In genomic region chr14:99229654-99230215, GRCh38 we compare ENCODE assay signal across 13 cellular contexts. TPM values are rescaled to one million over a fixed set of nuclear protein-coding genes. Genes with fewer than 3 reads are reported as not detected.
DNase-seq lines count a peak whose midpoint lies in the region; ATAC-seq and FAIRE-seq lines count a peak whose summit lies in the region.
"Had no signal": no experiment of that assay in that cellular context is flagged by ENCODE, and none has a peak within 500 bp of the region (broad histone marks: within the 10 kb centered on the region; RNA-seq: fewer than 3 reads in every experiment).

No MANE protein-coding gene starts in this region.

- no peaks in the 10 kb centered on the region for H3K27me3 ChIP-seq in small intestine (ENCODE audit: control insufficient read depth in 2 of 2, insufficient read depth in 2 of 2, low read length in 2 of 2)

- no peak for FAIRE-seq in small intestine (lab: Jason Lieb, UNC)

- DNase-seq in activated CD4-positive, alpha-beta T cell treated with anti-CD3 and anti-CD28 coated beads, Interleukin-2, amount 10 ng/mL, durations not matched to agents 24 days and 14 days = peak; percentile 78
- DNase-seq in activated CD4-positive, alpha-beta T cell treated with anti-CD3 and anti-CD28 coated beads, Interleukin-2, amount 50 U/mL, for 4 hours = no peak
- peak; percentile 9 for DNase-seq in RPMI7951 (ENCODE audit: low read depth)
- DNase-seq in effector memory CD8-positive, alpha-beta T cell = peak in 1 of 3 experiments; percentile 46
- peak; percentile 27 for DNase-seq in small intestine
- no peak for DNase-seq in posterior vena cava (ENCODE audit: low spot score)
- DNase-seq in hepatic stellate cell (ENCODE audit: low spot score) = no peak
- DNase-seq in anterior cingulate cortex (lab: John Stamatoyannopoulos, UW) = no peak
- DNase-seq: GM23248, KG1, NCI-H524 treated with DMSO at 0.1 percent for 48 hours, SHP77 had no signal

- H3K27ac Mint-ChIP-seq in activated CD4-positive, alpha-beta T cell treated with anti-CD3 and anti-CD28 coated beads, Interleukin-2, amount 10 ng/mL, durations not matched to agents 24 days and 14 days = peak overlapping the region; percentile 98
- peak overlapping the region; percentile 99 for H3K27ac Mint-ChIP-seq in effector memory CD8-positive, alpha-beta T cell

- no peaks in the 10 kb centered on the region for H3K27me3 Mint-ChIP-seq in activated CD4-positive, alpha-beta T cell treated with anti-CD3 and anti-CD28 coated beads, Interleukin-2, amount 10 ng/mL, durations not matched to agents 24 days and 14 days
- no peaks in the 10 kb centered on the region for H3K27me3 Mint-ChIP-seq in effector memory CD8-positive, alpha-beta T cell

- H3K36me3 ChIP-seq in small intestine (ENCODE audit: control insufficient read depth in 2 of 2, insufficient read depth in 2 of 2, low read length in 2 of 2) = no peaks in the 10 kb centered on the region

- H3K9me3 ChIP-seq in small intestine (ENCODE audit: control insufficient read depth, low read depth) = no peaks in the 10 kb centered on the region

- no peak overlapping the region for H3K4me3 ChIP-seq in small intestine (ENCODE audit: low read depth in 1 of 2, low read length in 2 of 2)
- H3K4me3 ChIP-seq: GM23248 had no signal

- H3K27ac ChIP-seq in small intestine (ENCODE audit: low read depth in 1 of 2, low read length in 1 of 2) = peak overlapping the region; percentile 41 to 75
- H3K27ac ChIP-seq: epithelial cell of prostate, GM23248 had no signal

- peaks cover 91% of the 10 kb centered on the region for H3K4me1 Mint-ChIP-seq in activated CD4-positive, alpha-beta T cell treated with anti-CD3 and anti-CD28 coated beads, Interleukin-2, amount 10 ng/mL, durations not matched to agents 24 days and 14 days
- peaks cover 87 to 89% of the 10 kb centered on the region in 2 donors for H3K4me1 Mint-ChIP-seq in effector memory CD8-positive, alpha-beta T cell (ENCODE audit: low read depth in 2 of 2)

- H3K9me3 Mint-ChIP-seq in activated CD4-positive, alpha-beta T cell treated with anti-CD3 and anti-CD28 coated beads, Interleukin-2, amount 10 ng/mL, durations not matched to agents 24 days and 14 days = peaks cover 5% of the 10 kb centered on the region
- H3K9me3 Mint-ChIP-seq in effector memory CD8-positive, alpha-beta T cell = no peaks in the 10 kb centered on the region

- no peaks in the 10 kb centered on the region for H3K4me1 ChIP-seq in small intestine (ENCODE audit: control insufficient read depth in 2 of 2, insufficient read depth in 1 of 2, low read depth in 1 of 2, low read length in 1 of 2)

- peak overlapping the region; percentile 90 for H3K4me3 Mint-ChIP-seq in activated CD4-positive, alpha-beta T cell treated with anti-CD3 and anti-CD28 coated beads, Interleukin-2, amount 10 ng/mL, durations not matched to agents 24 days and 14 days
- H3K4me3 Mint-ChIP-seq in effector memory CD8-positive, alpha-beta T cell = peak overlapping the region; percentile 81 to 99

- peaks cover 43% of the 10 kb centered on the region for H3K36me3 Mint-ChIP-seq in activated CD4-positive, alpha-beta T cell treated with anti-CD3 and anti-CD28 coated beads, Interleukin-2, amount 10 ng/mL, durations not matched to agents 24 days and 14 days (ENCODE audit: low read depth)
- H3K36me3 Mint-ChIP-seq in effector memory CD8-positive, alpha-beta T cell (ENCODE audit: insufficient read depth) = peaks cover 97% of the 10 kb centered on the region

- peak; percentile 51 for ATAC-seq in effector memory CD8-positive, alpha-beta T cell (replicated peaks)

- intact Hi-C loops in activated CD4-positive, alpha-beta T cell treated with anti-CD3 and anti-CD28 coated beads, Interleukin-2, amount 10 ng/mL, durations not matched to agents 24 days and 14 days (cut with micrococcal nuclease) = loop anchor here (1.0 to 10.0 kb wide), 2 partner anchors 43 to 1045 kb away; partner anchors contain the start of gene BCL11B
- intact Hi-C loops in posterior vena cava (cut with DNase I) = no loop called here

- 33 to 66% (median 40%) methylated on average over 10 of the region's 10 CpGs for WGBS in small intestine, 3 donors

RNA-seq across cellular contexts. Expression of gene BCL11B, which starts 42.3 kb away (rescaled TPM):
- 48.2 and 48.5 TPM in 2 replicates for total RNA-seq in activated CD4-positive, alpha-beta T cell treated with anti-CD3 and anti-CD28 coated beads, Interleukin-2, amount 10 ng/mL, durations not matched to agents 24 days and 14 days
- 0.10 and 0.12 TPM in 2 replicates for total RNA-seq in RPMI7951 (2014; rRNA removed; shearing (Covaris generic))
- polyA plus RNA-seq in small intestine = 1 to 10 TPM in 1 of 3 donors, under 1 TPM in 2; 0.45 to 2.4 (median 0.54) TPM
- 1 to 10 TPM in 1 of 2 donors, under 1 TPM in 1; 0.43 to 1.5 TPM for total RNA-seq in posterior vena cava
- total RNA-seq: GM23248 had no signal
- polyA plus RNA-seq: GM23248 had no signal

Comparison
In these comparisons a context has a peak if more than half of its experiments do, and no peak if none do; other contexts are left out.
1. DNase-seq: peak in activated CD4-positive, alpha-beta T cell treated with anti-CD3 and anti-CD28 coated beads, Interleukin-2, amount 10 ng/mL, durations not matched to agents 24 days and 14 days (single experiment), RPMI7951 (single experiment) and small intestine (single experiment); none in activated CD4-positive, alpha-beta T cell treated with anti-CD3 and anti-CD28 coated beads, Interleukin-2, amount 50 U/mL, for 4 hours (0 of 2), posterior vena cava (single experiment), hepatic stellate cell (single experiment) and anterior cingulate cortex (0 of 58).
2. RNA of gene BCL11B, which starts 42.3 kb away (total RNA-seq): 48.2 to 48.5 TPM in activated CD4-positive, alpha-beta T cell treated with anti-CD3 and anti-CD28 coated beads, Interleukin-2, amount 10 ng/mL, durations not matched to agents 24 days and 14 days; 0.43 to 1.5 TPM in posterior vena cava and 0.10 to 0.12 TPM in RPMI7951; every median in the first group is over 10 times any median in the second.